In the genomic region with DNA sequence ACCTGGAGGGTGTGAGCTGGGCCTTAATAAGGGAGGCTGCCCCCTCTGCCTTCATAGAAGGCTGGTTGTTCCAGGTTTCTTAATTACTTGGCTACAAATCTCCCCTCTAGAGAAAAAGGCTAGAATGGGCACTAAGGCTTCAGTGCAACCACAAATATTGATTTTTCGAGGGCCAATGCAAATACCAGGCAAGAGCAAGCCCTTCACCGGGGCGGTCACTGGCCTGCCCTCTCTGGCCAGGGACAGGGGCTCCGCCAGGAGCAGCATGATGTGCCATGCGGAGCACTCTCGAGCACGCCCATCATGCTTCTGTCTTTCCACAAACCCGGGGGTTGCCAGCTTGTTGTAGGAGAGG, we compare ENCODE assay signal across 24 cellular contexts.
DNase-seq lines count a peak whose midpoint lies in the region; ATAC-seq and TF ChIP-seq lines count a peak whose summit lies in the region.
"Had no signal": no experiment of that assay in that cellular context is flagged by ENCODE, and none has a peak within 500 bp of the region (broad histone marks: within the 10 kb centered on the region; RNA-seq: fewer than 3 reads in every experiment).

No MANE protein-coding gene starts in this region.

- H3K9ac ChIP-seq in neural progenitor cell = no peak overlapping the region

- H3K4me3 ChIP-seq in right atrium auricular region (no peak overlapping the region), coronary artery (no peak overlapping the region), neural progenitor cell (no peak overlapping the region)
- H3K4me3 ChIP-seq: gastroesophageal sphincter, HAP-1, lower lobe of right lung, ovary, Peyer's patch, smooth muscle cell, suprapubic skin had no signal

- H3K4me1 Mint-ChIP-seq in neural progenitor cell = peaks cover 70% of the 10 kb centered on the region
- H3K4me1 Mint-ChIP-seq: activated CD4-positive, alpha-beta T cell treated with anti-CD3 and anti-CD28 coated beads for 36 hours; CD4-positive, alpha-beta memory T cell had no signal

- DNase-seq in right atrium auricular region (ENCODE audit: low spot score) (peak; percentile 43), Right ventricle myocardium superior (no peak), coronary artery (ENCODE audit: low spot score) (peak; percentile 53), neural progenitor cell (ENCODE audit: low spot score) (no peak), RPMI8226 (no peak), C1 segment of cervical spinal cord (lab: John Stamatoyannopoulos, UW) (no peak)
- DNase-seq: activated CD4-positive, alpha-beta T cell treated with anti-CD3 and anti-CD28 coated beads for 36 hours; activated CD8-positive, alpha-beta T cell treated with anti-CD3 and anti-CD28 coated beads, Interleukin-2, amount 10 ng/mL, durations not matched to agents 7 days and 5 days; activated T-cell treated with anti-CD3 and anti-CD28 coated beads for 4 hours; CD4-positive, alpha-beta memory T cell; lower lobe of right lung; NCI-H1694 treated with DMSO at 0.1 percent for 48 hours; ovary; SIG-M5; stimulated activated CD4-positive, alpha-beta T cell treated with anti-CD3 and anti-CD28 coated beads, Interleukin-1b, Interleukin-23, amount 100 ng/mL, for 48 hours; stimulated activated naive CD4-positive, alpha-beta T cell treated with Interleukin-2 at 50 U/mL for 16 hours had no signal

- no peaks in the 10 kb centered on the region for H3K27me3 ChIP-seq in right atrium auricular region
- no peaks in the 10 kb centered on the region for H3K27me3 ChIP-seq in neural progenitor cell
- H3K27me3 ChIP-seq: ovary, Peyer's patch had no signal

- H4K20me1 ChIP-seq in neural progenitor cell (ENCODE audit: low read depth) = no peaks in the 10 kb centered on the region

- peaks cover 14% of the 10 kb centered on the region for H3K27me3 Mint-ChIP-seq in neural progenitor cell (ENCODE audit: insufficient read depth, low read depth)

- H3K27ac Mint-ChIP-seq in neural progenitor cell = peak overlapping the region; percentile 72
- H3K27ac Mint-ChIP-seq: activated CD4-positive, alpha-beta T cell treated with anti-CD3 and anti-CD28 coated beads for 36 hours; activated CD8-positive, alpha-beta T cell treated with anti-CD3 and anti-CD28 coated beads, Interleukin-2, amount 10 ng/mL, durations not matched to agents 7 days and 5 days; activated naive CD4-positive, alpha-beta T cell treated with anti-CD3 and anti-CD28 coated beads, Interleukin-2, amount 50 U/mL, for 72 hours; CD4-positive, alpha-beta memory T cell; natural killer cell treated with Interleukin-12 subunit alpha and Interleukin-12 subunit beta and Interleukin-15 and Interleukin-18, amount 100 ng/mL, for 72 hours had no signal

- no peaks in the 10 kb centered on the region for H3K79me2 ChIP-seq in neural progenitor cell (ENCODE audit: low read depth)

- intact Hi-C loops in Right ventricle myocardium superior (cut with DNase I) = no loop called here

- H3K36me3 ChIP-seq in right atrium auricular region (no peaks in the 10 kb centered on the region), neural progenitor cell (no peaks in the 10 kb centered on the region)
- H3K36me3 ChIP-seq: gastroesophageal sphincter, HAP-1, lower lobe of right lung, ovary, Peyer's patch, suprapubic skin had no signal

- TF ChIP-seq CTCF in right atrium auricular region (IDR thresholded peaks at IDR 0.05) = no peak
- no peak for TF ChIP-seq CTCF in coronary artery (IDR thresholded peaks at IDR 0.05)
- TF ChIP-seq CTCF in neural progenitor cell (IDR thresholded peaks at IDR 0.05) = no peak

- no peaks in the 10 kb centered on the region for H3F3A ChIP-seq in neural progenitor cell (ENCODE audit: low read depth)

- H3K9me3 ChIP-seq in right atrium auricular region = no peaks in the 10 kb centered on the region
- H3K9me3 ChIP-seq in neural progenitor cell (ENCODE audit: low read depth) = no peaks in the 10 kb centered on the region
- H3K9me3 ChIP-seq: gastroesophageal sphincter, HAP-1, lower lobe of right lung, ovary, Peyer's patch, suprapubic skin had no signal

- peak overlapping the region; percentile 72 for H2AFZ ChIP-seq in neural progenitor cell (replicated peaks)

- H3K4me3 Mint-ChIP-seq in neural progenitor cell = no peak overlapping the region
- H3K4me3 Mint-ChIP-seq: activated CD4-positive, alpha-beta T cell treated with anti-CD3 and anti-CD28 coated beads for 36 hours; activated CD8-positive, alpha-beta T cell treated with anti-CD3 and anti-CD28 coated beads, Interleukin-2, amount 10 ng/mL, durations not matched to agents 7 days and 5 days; CD4-positive, alpha-beta memory T cell; natural killer cell treated with Interleukin-12 subunit alpha and Interleukin-12 subunit beta and Interleukin-15 and Interleukin-18, amount 100 ng/mL, for 72 hours had no signal

- H3K4me2 ChIP-seq in neural progenitor cell = no peak overlapping the region
- H3K4me2 ChIP-seq: smooth muscle cell had no signal

- peaks cover 3% of the 10 kb centered on the region for H3K9me3 Mint-ChIP-seq in neural progenitor cell
- H3K9me3 Mint-ChIP-seq: activated naive CD4-positive, alpha-beta T cell treated with anti-CD3 and anti-CD28 coated beads, Interleukin-2, amount 50 U/mL, for 72 hours; natural killer cell treated with Interleukin-12 subunit alpha and Interleukin-12 subunit beta and Interleukin-15 and Interleukin-18, amount 100 ng/mL, for 72 hours had no signal

- H3K36me3 Mint-ChIP-seq in neural progenitor cell = no peaks in the 10 kb centered on the region
- H3K36me3 Mint-ChIP-seq: activated naive CD4-positive, alpha-beta T cell treated with anti-CD3 and anti-CD28 coated beads, Interleukin-2, amount 50 U/mL, for 72 hours; CD4-positive, alpha-beta memory T cell; natural killer cell treated with Interleukin-12 subunit alpha and Interleukin-12 subunit beta and Interleukin-15 and Interleukin-18, amount 100 ng/mL, for 72 hours had no signal

- ATAC-seq in Right ventricle myocardium superior (ENCODE audit: poor library complexity) (no peak), GM19452 (IDR thresholded peaks at IDR 0.05; ENCODE audit: unreplicated experiment) (no peak)
- ATAC-seq: activated CD4-positive, alpha-beta T cell treated with anti-CD3 and anti-CD28 coated beads for 36 hours; activated CD8-positive, alpha-beta T cell treated with anti-CD3 and anti-CD28 coated beads, Interleukin-2, amount 10 ng/mL, durations not matched to agents 7 days and 5 days; activated naive CD4-positive, alpha-beta T cell treated with anti-CD3 and anti-CD28 coated beads, Interleukin-2, amount 50 U/mL, for 72 hours; gastroesophageal sphincter; lower lobe of right lung; natural killer cell treated with Interleukin-12 subunit alpha and Interleukin-12 subunit beta and Interleukin-15 and Interleukin-18, amount 100 ng/mL, for 72 hours had no signal

- H3K4me1 ChIP-seq in right atrium auricular region (no peaks in the 10 kb centered on the region), neural progenitor cell (peaks cover 9% of the 10 kb centered on the region)
- H3K4me1 ChIP-seq: HAP-1, lower lobe of right lung, Peyer's patch, suprapubic skin had no signal

- H3K27ac ChIP-seq in right atrium auricular region (no peak overlapping the region), coronary artery (no peak overlapping the region), neural progenitor cell (no peak overlapping the region)
- H3K27ac ChIP-seq: gastroesophageal sphincter, lower lobe of right lung, ovary, Peyer's patch, suprapubic skin had no signal

Comparison
In these comparisons a context has a peak if more than half of its experiments do, and no peak if none do; other contexts are left out.
1. DNase-seq: peak in right atrium auricular region (single experiment) and coronary artery (single experiment); none in Right ventricle myocardium superior (single experiment), neural progenitor cell (single experiment), RPMI8226 (single experiment) and C1 segment of cervical spinal cord (0 of 14).